In the genomic region with DNA sequence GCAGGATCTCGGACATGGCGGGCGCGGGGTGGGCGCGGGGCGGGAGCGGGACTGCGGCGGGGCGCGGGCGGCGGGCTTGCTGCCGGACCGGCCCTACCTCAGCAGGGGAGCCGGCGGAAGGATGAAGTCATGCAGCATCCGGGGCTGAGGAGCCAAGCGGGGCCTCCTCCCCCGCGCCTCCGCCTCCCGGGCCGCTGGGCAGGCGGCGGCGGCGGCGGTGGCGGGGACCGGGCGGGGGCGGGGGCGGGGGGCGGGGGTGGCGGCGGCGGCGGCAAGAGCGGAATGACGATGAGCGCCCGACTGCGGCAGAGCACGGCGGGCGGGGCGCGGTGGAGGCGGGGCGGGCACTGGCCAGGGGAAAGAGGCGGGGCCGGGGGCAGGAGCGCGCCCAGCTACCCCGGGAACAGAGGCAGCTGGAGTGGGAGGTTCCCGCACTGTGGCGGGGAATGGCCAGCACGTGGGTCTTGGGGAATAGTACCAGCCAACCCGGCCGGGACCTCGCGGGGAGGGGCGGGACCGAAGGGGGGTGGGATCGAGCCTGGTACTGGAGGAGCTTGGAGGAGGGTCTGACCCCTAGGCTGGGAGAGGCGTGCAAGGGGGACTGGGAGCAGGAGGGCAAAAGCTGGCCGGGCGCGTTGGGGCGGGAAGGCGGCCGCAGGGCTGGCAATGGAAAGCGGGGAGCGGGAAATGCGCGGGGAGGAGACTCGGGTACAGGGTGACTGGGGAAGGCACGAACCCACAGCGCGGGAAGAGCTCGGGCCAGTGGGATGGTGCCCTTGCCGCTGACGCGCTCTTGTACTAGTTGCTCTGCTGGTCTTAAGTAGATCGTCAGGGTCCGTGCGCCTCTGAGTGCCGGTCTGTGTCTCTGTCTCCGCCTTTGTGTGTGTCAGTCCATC, we compare ENCODE assay signal across 8 cellular contexts. TPM values are rescaled to one million over a fixed set of nuclear protein-coding genes. Genes with fewer than 3 reads are reported as not detected.
DNase-seq lines count a peak whose midpoint lies in the region; ATAC-seq and TF ChIP-seq lines count a peak whose summit lies in the region.

A gene (minus strand): TSS at position 284 of the 896 bp plus-strand sequence. CDS start 268 bp downstream, at position 16.

- no peak for TF ChIP-seq CTCF in AG04450 (IDR thresholded peaks at IDR 0.05; ENCODE audit: low read depth, low read length)
- TF ChIP-seq CTCF in GM20000 (IDR thresholded peaks at IDR 0.05; ENCODE audit: extremely low read depth, missing control alignments) = no peak
- TF ChIP-seq CTCF in SU-DHL-6 (IDR thresholded peaks at IDR 0.05; ENCODE audit: insufficient read depth, low read length, poor library complexity, severe bottlenecking) = no peak
- TF ChIP-seq CTCF in prostate gland (IDR thresholded peaks at IDR 0.05) = no peak

- H3K9ac ChIP-seq in SU-DHL-6 (ENCODE audit: low read length) = peak within 1 kb of the TSS; percentile 41

- no peaks in the 10 kb centered on the region for H3K36me3 ChIP-seq in SU-DHL-6 (ENCODE audit: low read length)
- no peaks in the 10 kb centered on the region for H3K36me3 ChIP-seq in prostate gland

- ATAC-seq in right cardiac atrium (peak; percentile 73 to 75), HG02973 (IDR thresholded peaks at IDR 0.05; ENCODE audit: unreplicated experiment) (no peak)

- intact Hi-C loops in right cardiac atrium (cut with DNase I) = no loop called here
- intact Hi-C loops in prostate gland (cut with DNase I) = no loop called here

- no peaks in the 10 kb centered on the region for H3K9me3 ChIP-seq in AG04450 (ENCODE audit: control insufficient read depth, insufficient read depth, low read length)
- no peaks in the 10 kb centered on the region for H3K9me3 ChIP-seq in SU-DHL-6 (ENCODE audit: insufficient read depth, low read length)
- H3K9me3 ChIP-seq in right cardiac atrium (ENCODE audit: control insufficient read depth, low read length) = no peaks in the 10 kb centered on the region
- no peaks in the 10 kb centered on the region for H3K9me3 ChIP-seq in prostate gland

- POLR2A ChIA-PET in AG04450 (lab: Yijun Ruan, JAX) = interaction anchor here (0.6 kb wide), 1 partner anchor 345 kb away, joined by 5 read pairs; no protein-coding TSS in a partner anchor

- peak within 1 kb of the TSS; percentile 59 for H3K4me3 ChIP-seq in AG04450 (ENCODE audit: low read depth, low read length)
- H3K4me3 ChIP-seq in SU-DHL-6 (ENCODE audit: insufficient read depth, low read length, poor library complexity, severe bottlenecking) = peak within 1 kb of the TSS; percentile 47
- peak within 1 kb of the TSS; percentile 65 for H3K4me3 ChIP-seq in right cardiac atrium (ENCODE audit: low read length)
- peak within 1 kb of the TSS; percentile 32 to 44 for H3K4me3 ChIP-seq in prostate gland

- no peak within 1 kb of the TSS for H3K27ac ChIP-seq in AG04450 (ENCODE audit: low read depth, low read length)
- no peak within 1 kb of the TSS for H3K27ac ChIP-seq in SU-DHL-6 (ENCODE audit: low read depth, low read length)
- no peak within 1 kb of the TSS for H3K27ac ChIP-seq in right cardiac atrium (ENCODE audit: low read length)
- no peak within 1 kb of the TSS for H3K27ac ChIP-seq in prostate gland

- DNase-seq in AG04450 (ENCODE audit: low read depth, low spot score) (no peak), GM20000 (ENCODE audit: low spot score) (peak; percentile 91), NCI-H1436 (lab: John Stamatoyannopoulos, UW) (peak; percentile 92), anterior cingulate cortex (lab: John Stamatoyannopoulos, UW) (peak in 44 of 58 donors; percentile 19 to 71 (median 50)), right cardiac atrium (peak; percentile 59 to 81 (median 79)), prostate gland (ENCODE audit: low spot score) (peak; percentile 33)

- WGBS in right cardiac atrium = under 1% methylated on average over 84 of the region's 91 CpGs
- WGBS in prostate gland = under 1% methylated on average over 67 of the region's 91 CpGs

- H3K4me2 ChIP-seq in SU-DHL-6 (ENCODE audit: low read depth, low read length, poor library complexity, severe bottlenecking) = peak within 1 kb of the TSS; percentile 67

- no peaks in the 10 kb centered on the region for H4K20me1 ChIP-seq in SU-DHL-6 (ENCODE audit: low read depth, low read length)

- CTCF ChIA-PET in AG04450 (lab: Charles Lee) = interaction anchor here (0.6 to 4.0 kb wide), 2 partner anchors 12 to 152 kb away, joined by 4 to 19 read pairs; a partner anchor contains a TSS

- peak within 1 kb of the TSS; percentile 54 for H2AFZ ChIP-seq in SU-DHL-6 (ENCODE audit: low read depth, low read length, severe bottlenecking)

- no peaks in the 10 kb centered on the region for H3K79me2 ChIP-seq in SU-DHL-6 (ENCODE audit: insufficient read depth, low read length)

- H3K9me2 ChIP-seq in SU-DHL-6 (replicated peaks; ENCODE audit: insufficient read depth, low read length) = no peaks in the 10 kb centered on the region

- H3F3A ChIP-seq in SU-DHL-6 (ENCODE audit: insufficient read depth) = no peaks in the 10 kb centered on the region

- H3K27me3 ChIP-seq in AG04450 (ENCODE audit: control insufficient read depth, insufficient read depth, low read length) (peaks cover 31% of the 10 kb centered on the region), SU-DHL-6 (ENCODE audit: low read length) (no peaks in the 10 kb centered on the region), right cardiac atrium (ENCODE audit: control insufficient read depth, insufficient read depth) (no peaks in the 10 kb centered on the region), prostate gland (replicated peaks; ENCODE audit: insufficient read depth) (peaks cover 4% of the 10 kb centered on the region)

- no peak for TF ChIP-seq POLR2A in prostate gland (IDR thresholded peaks at IDR 0.05)

- peaks cover 3% of the 10 kb centered on the region for H3K4me1 ChIP-seq in right cardiac atrium (ENCODE audit: control insufficient read depth, insufficient read depth, low read length)
- peaks cover 4% of the 10 kb centered on the region for H3K4me1 ChIP-seq in prostate gland (replicated peaks)

RNA-seq across cellular contexts. Expression of the gene that starts here (rescaled TPM):
- polyA plus RNA-seq in AG04450 (2011; rRNA removed) (0.07 and 0.27 TPM in 2 replicates), right cardiac atrium (0.07 TPM)
- polyA minus RNA-seq in AG04450 (2011; rRNA and poly(A)+ RNA removed) = 0.22 TPM in 1 of 2 replicates, not detected in the other
- total RNA-seq in right cardiac atrium (under 1 TPM in 1 of 4 donors, not detected in 3; 0.50 TPM), prostate gland (under 1 TPM in 1 of 2 donors, not detected in 1; 0.82 TPM)

Comparison
In these comparisons a context has a peak if more than half of its experiments do, and no peak if none do; other contexts are left out.
1. Peak in DNase-seq, ATAC-seq and H3K4me3 ChIP-seq in right cardiac atrium; RNA of the gene not detected or under 1 TPM.
2. Peak in DNase-seq and H3K4me3 ChIP-seq in prostate gland; RNA of the gene not detected or under 1 TPM.